In genomic region chr19:40611096-40611495, GRCh38 we compare ENCODE assay signal across 10 cellular contexts. TPM values are rescaled to one million over a fixed set of nuclear protein-coding genes. Genes with fewer than 3 reads are reported as not detected.
DNase-seq lines count a peak whose midpoint lies in the region; ATAC-seq and TF ChIP-seq lines count a peak whose summit lies in the region.
"Had no signal": no experiment of that assay in that cellular context is flagged by ENCODE, and none has a peak within 500 bp of the region (broad histone marks: within the 10 kb centered on the region; RNA-seq: fewer than 3 reads in every experiment).

No MANE protein-coding gene starts in this region.

- peaks cover 9% of the 10 kb centered on the region for H3K36me3 ChIP-seq in left ventricle myocardium inferior
- no peaks in the 10 kb centered on the region for H3K36me3 ChIP-seq in lower lobe of right lung
- no peaks in the 10 kb centered on the region for H3K36me3 ChIP-seq in mesendoderm (ENCODE audit: control insufficient read depth, insufficient read depth, low read length)
- H3K36me3 ChIP-seq: sigmoid colon had no signal

- ATAC-seq in left cardiac atrium (no peak), lower lobe of right lung (peak; percentile 21 to 29)

- peak overlapping the region; percentile 75 for H3K4me3 Mint-ChIP-seq in activated naive CD4-positive, alpha-beta T cell treated with anti-CD3 and anti-CD28 coated beads, Interleukin-2, amount 10 ng/mL, durations not matched to agents 7 days and 5 days

- H3K4me1 ChIP-seq in left ventricle myocardium inferior (peaks cover 74% of the 10 kb centered on the region), lower lobe of right lung (peaks cover 56% of the 10 kb centered on the region), mesendoderm (ENCODE audit: control insufficient read depth, low read depth, low read length) (no peaks in the 10 kb centered on the region)

- no CpG with 5 or more reads among the region's 15 CpGs for WGBS in mesendoderm (ENCODE audit: extremely low coverage, insufficient coverage, low lambda C conversion rate)

- H2BK5ac ChIP-seq in mesendoderm (ENCODE audit: low read length): no peak overlapping the region

- H2BK120ac ChIP-seq in mesendoderm (ENCODE audit: low read depth, low read length): no peak overlapping the region

- no peak overlapping the region for H2AK5ac ChIP-seq in mesendoderm (ENCODE audit: low read length)

- intact Hi-C loops in left ventricle myocardium inferior (cut with micrococcal nuclease): no loop called here
- intact Hi-C loops in left cardiac atrium (cut with DNase I): no loop called here
- intact Hi-C loops in lower lobe of right lung (cut with DNase I): no loop called here

- H3K27me3 Mint-ChIP-seq in activated naive CD4-positive, alpha-beta T cell treated with anti-CD3 and anti-CD28 coated beads, Interleukin-2, amount 10 ng/mL, durations not matched to agents 7 days and 5 days: no peaks in the 10 kb centered on the region

- H3K4me1 Mint-ChIP-seq in activated naive CD4-positive, alpha-beta T cell treated with anti-CD3 and anti-CD28 coated beads, Interleukin-2, amount 10 ng/mL, durations not matched to agents 7 days and 5 days: peaks cover 93% of the 10 kb centered on the region

- H3K27ac Mint-ChIP-seq in activated naive CD4-positive, alpha-beta T cell treated with anti-CD3 and anti-CD28 coated beads, Interleukin-2, amount 10 ng/mL, durations not matched to agents 7 days and 5 days: peak overlapping the region; percentile 87

- H3K4ac ChIP-seq in mesendoderm (ENCODE audit: low read depth, low read length): no peak overlapping the region

- no peak for TF ChIP-seq CTCF in left ventricle myocardium inferior (IDR thresholded peaks at IDR 0.05; ENCODE audit: borderline replicate concordance)
- TF ChIP-seq CTCF in lower lobe of right lung (IDR thresholded peaks at IDR 0.05): no peak
- no peak for TF ChIP-seq CTCF in foreskin fibroblast (IDR thresholded peaks at IDR 0.05; ENCODE audit: low read depth, low read length)

- H3K9me3 ChIP-seq in left ventricle myocardium inferior (replicated peaks) (no peaks in the 10 kb centered on the region), lower lobe of right lung (no peaks in the 10 kb centered on the region)
- H3K9me3 ChIP-seq: Caco-2, sigmoid colon had no signal

- no peak overlapping the region for H3K18ac ChIP-seq in mesendoderm (ENCODE audit: low read length)

- DNase-seq in left ventricle myocardium inferior (no peak), left cardiac atrium (no peak), lower lobe of right lung (peak; percentile 80), NCI-H446 treated with DMSO at 0.1 percent for 48 hours (lab: John Stamatoyannopoulos, UW) (no peak), mesendoderm (no peak), foreskin fibroblast (no peak), nucleus accumbens (lab: John Stamatoyannopoulos, UW) (no peak)
- no peak for DNase-seq in activated naive CD4-positive, alpha-beta T cell treated with anti-CD3 and anti-CD28 coated beads, Interleukin-2, amount 10 ng/mL, durations not matched to agents 7 days and 5 days

- no peak overlapping the region for H2BK15ac ChIP-seq in mesendoderm (replicated peaks; ENCODE audit: low read depth)

- no peak overlapping the region for H3K23ac ChIP-seq in mesendoderm (ENCODE audit: low read length)

- no peaks in the 10 kb centered on the region for H3K79me2 ChIP-seq in mesendoderm (ENCODE audit: control insufficient read depth, insufficient read depth, low read length)

- no peak overlapping the region for H4K5ac ChIP-seq in mesendoderm (ENCODE audit: low read length)

- H3K27me3 ChIP-seq in left ventricle myocardium inferior (ENCODE audit: low read depth) (no peaks in the 10 kb centered on the region), lower lobe of right lung (ENCODE audit: low read depth) (peaks cover 6% of the 10 kb centered on the region), mesendoderm (ENCODE audit: insufficient read depth, low read length, poor library complexity) (no peaks in the 10 kb centered on the region)

- no peak overlapping the region for H3K4me2 ChIP-seq in mesendoderm (ENCODE audit: low read length)

- CTCF ChIA-PET in activated naive CD4-positive, alpha-beta T cell treated with anti-CD3 and anti-CD28 coated beads, Interleukin-2, amount 10 ng/mL, durations not matched to agents 7 days and 5 days (lab: Charles Lee): no interaction called here

- peaks cover 1% of the 10 kb centered on the region for H3K79me1 ChIP-seq in mesendoderm (ENCODE audit: low read length)

- no peak overlapping the region for H3K56ac ChIP-seq in mesendoderm (ENCODE audit: low read length)

- H4K8ac ChIP-seq in mesendoderm (ENCODE audit: low read depth, low read length): no peak overlapping the region

- H3K36me3 Mint-ChIP-seq in activated naive CD4-positive, alpha-beta T cell treated with anti-CD3 and anti-CD28 coated beads, Interleukin-2, amount 10 ng/mL, durations not matched to agents 7 days and 5 days: peaks cover 12% of the 10 kb centered on the region

- peak overlapping the region; percentile 57 for H3K4me3 ChIP-seq in left ventricle myocardium inferior
- peak overlapping the region; percentile 58 for H3K4me3 ChIP-seq in lower lobe of right lung
- H3K4me3 ChIP-seq in mesendoderm (ENCODE audit: low read length): no peak overlapping the region
- H3K4me3 ChIP-seq in foreskin fibroblast (ENCODE audit: low read depth in 1 of 2, low read length in 2 of 2): no peak overlapping the region

- no peaks in the 10 kb centered on the region for H3K9me3 Mint-ChIP-seq in activated naive CD4-positive, alpha-beta T cell treated with anti-CD3 and anti-CD28 coated beads, Interleukin-2, amount 10 ng/mL, durations not matched to agents 7 days and 5 days

- peak overlapping the region; percentile 90 for H3K27ac ChIP-seq in left ventricle myocardium inferior (replicated peaks)
- H3K27ac ChIP-seq in lower lobe of right lung: peak overlapping the region; percentile 83
- no peak overlapping the region for H3K27ac ChIP-seq in mesendoderm (ENCODE audit: low read depth, low read length)

- no peak overlapping the region for H3K9ac ChIP-seq in mesendoderm (ENCODE audit: low read length)

RNA-seq across cellular contexts. Expression of gene LTBP4, which starts 9.9 kb away (rescaled TPM):
- total RNA-seq in left ventricle myocardium inferior (260 TPM), left cardiac atrium (100 to 1,000 TPM; 272 to 361 TPM), lower lobe of right lung (316 TPM)
- polyA plus RNA-seq in mesendoderm (2013, experiment 1 of 2): 28.7 TPM
- polyA plus RNA-seq in mesendoderm (2013, experiment 2 of 2): 28.9 TPM

RNA-seq across cellular contexts. Expression of gene SHKBP1, which starts 34.4 kb away (rescaled TPM):
- total RNA-seq in left ventricle myocardium inferior (14.8 TPM), left cardiac atrium (10 to 100 TPM; 23.5 to 24.4 TPM), lower lobe of right lung (91.2 TPM)
- 52.1 TPM for polyA plus RNA-seq in mesendoderm (2013, experiment 1 of 2)
- 49.6 TPM for polyA plus RNA-seq in mesendoderm (2013, experiment 2 of 2)

Comparison
In these comparisons a context has a peak if more than half of its experiments do, and no peak if none do; other contexts are left out.
1. H3K4me3 ChIP-seq: peak in left ventricle myocardium inferior (single experiment) and lower lobe of right lung (single experiment); none in mesendoderm (single experiment) and foreskin fibroblast (0 of 2).
2. ATAC-seq: peak in lower lobe of right lung (2 of 2); none in left cardiac atrium (0 of 2).